In genomic region chr17:35214631-35215273, GRCh38 we compare ENCODE assay signal across 11 cellular contexts. TPM values are rescaled to one million over a fixed set of nuclear protein-coding genes. Genes with fewer than 3 reads are reported as not detected.
A peak's percentile ranks its signal among the peaks of the same experiment; 100 is the strongest.
DNase-seq lines count a peak whose midpoint lies in the region; ATAC-seq and TF ChIP-seq lines count a peak whose summit lies in the region.
"Had no signal": no experiment of that assay in that cellular context is flagged by ENCODE, and none has a peak within 500 bp of the region (broad histone marks: within the 10 kb centered on the region; RNA-seq: fewer than 3 reads in every experiment).

No MANE protein-coding gene starts in this region.

- no peak for TF ChIP-seq CTCF in CD8-positive, alpha-beta T cell (IDR thresholded peaks at IDR 0.05)
- TF ChIP-seq CTCF in OCI-LY3 (IDR thresholded peaks at IDR 0.05; ENCODE audit: low read depth, low read length): no peak

- no peaks in the 10 kb centered on the region for H3K27me3 Mint-ChIP-seq in CD8-positive, alpha-beta T cell (ENCODE audit: low read depth)

- intact Hi-C loops in CD8-positive, alpha-beta T cell (cut with DNase I, micrococcal nuclease): loop anchor here (1.0 to 2.0 kb wide), 6 partner anchors 26 to 373 kb away; partner anchors contain the start of gene AP2B1 (in 1 of the 2)

- H3K4me1 Mint-ChIP-seq in CD8-positive, alpha-beta T cell (ENCODE audit: low read depth): peaks cover 89% of the 10 kb centered on the region

- peak; percentile 50 for ATAC-seq in CD8-positive, alpha-beta T cell
- no peak for ATAC-seq in HG02763 (IDR thresholded peaks at IDR 0.05; ENCODE audit: unreplicated experiment)
- no peak for ATAC-seq in GM18517 (IDR thresholded peaks at IDR 0.05; ENCODE audit: unreplicated experiment)
- no peak for ATAC-seq in GM18505 (IDR thresholded peaks at IDR 0.05; ENCODE audit: unreplicated experiment)

- H3K36me3 ChIP-seq in CD8-positive, alpha-beta T cell (ENCODE audit: insufficient read depth, low read length): no peaks in the 10 kb centered on the region
- H3K36me3 ChIP-seq in OCI-LY3 (replicated peaks; ENCODE audit: low read depth, low read length): no peaks in the 10 kb centered on the region
- H3K36me3 ChIP-seq in skeletal muscle tissue (ENCODE audit: control insufficient read depth in 3 of 3, insufficient read depth in 3 of 3, low read length in 3 of 3): no peaks in the 10 kb centered on the region

- H3K4me2 ChIP-seq in OCI-LY3 (ENCODE audit: low read length): peak overlapping the region; percentile 63
- H3K4me2 ChIP-seq: SK-N-SH had no signal

- CTCF ChIA-PET in CD8-positive, alpha-beta T cell (lab: Charles Lee): interaction anchor here (0.5 to 3.6 kb wide), 11 partner anchors 24 to 320 kb away, joined by 3 to 31 read pairs (median 4); partner anchors contain the start of gene SLFN5

- H3K27ac ChIP-seq in CD8-positive, alpha-beta T cell (ENCODE audit: low read depth, low read length): peak overlapping the region; percentile 77
- peak overlapping the region; percentile 86 for H3K27ac ChIP-seq in OCI-LY3 (ENCODE audit: low read length)
- H3K27ac ChIP-seq in skeletal muscle tissue (ENCODE audit: low read depth, low read length): peak overlapping the region; percentile 62

- POLR2A ChIA-PET in CD8-positive, alpha-beta T cell (lab: Charles Lee): interaction anchor here (0.7 to 6.4 kb wide), 25 partner anchors 9 to 364 kb away, joined by 3 to 145 read pairs (median 5); partner anchors contain the start of genes PEX12, RFFL, SLFN12L and SLFN5

- H3K4me3 Mint-ChIP-seq in CD8-positive, alpha-beta T cell: peak overlapping the region; percentile 67

- no peaks in the 10 kb centered on the region for H3K9me3 Mint-ChIP-seq in CD8-positive, alpha-beta T cell
- H3K9me3 Mint-ChIP-seq: IgD-negative memory B cell had no signal

- no peaks in the 10 kb centered on the region for H3K79me2 ChIP-seq in OCI-LY3 (ENCODE audit: low read length)

- peak overlapping the region; percentile 23; the same call in 1 of the 2 replicates for H2AFZ ChIP-seq in OCI-LY3 (ENCODE audit: low read depth, low read length)

- peak overlapping the region; percentile 42 for H3K4me3 ChIP-seq in CD8-positive, alpha-beta T cell (ENCODE audit: low read depth, low read length)
- H3K4me3 ChIP-seq in OCI-LY3 (ENCODE audit: low read length) (peak overlapping the region; percentile 45), skeletal muscle tissue (ENCODE audit: low read length in 3 of 3) (no peak overlapping the region)

- peaks cover 90% of the 10 kb centered on the region for H3K4me1 ChIP-seq in CD8-positive, alpha-beta T cell (ENCODE audit: insufficient read depth, low read length)
- H3K4me1 ChIP-seq in OCI-LY3 (ENCODE audit: low read length) (peaks cover 47% of the 10 kb centered on the region), skeletal muscle tissue (ENCODE audit: control insufficient read depth in 3 of 3, insufficient read depth in 3 of 3, low read length in 3 of 3) (no peaks in the 10 kb centered on the region)

- H3K36me3 Mint-ChIP-seq in CD8-positive, alpha-beta T cell: no peaks in the 10 kb centered on the region
- H3K36me3 Mint-ChIP-seq: IgD-negative memory B cell had no signal

- H3K27me3 ChIP-seq in CD8-positive, alpha-beta T cell (ENCODE audit: insufficient read depth, low read length): no peaks in the 10 kb centered on the region
- no peaks in the 10 kb centered on the region for H3K27me3 ChIP-seq in OCI-LY3 (ENCODE audit: low read depth, low read length)
- peaks cover 0 to 2% (median 0%) of the 10 kb centered on the region in 3 donors for H3K27me3 ChIP-seq in skeletal muscle tissue (ENCODE audit: control insufficient read depth in 3 of 3, insufficient read depth in 3 of 3, low read length in 3 of 3)

- peak in 6 of 7 experiments; percentile 16 to 74 (median 47) for DNase-seq in CD8-positive, alpha-beta T cell
- DNase-seq in activated effector memory CD4-positive, alpha-beta T cell treated with anti-CD3 and anti-CD28 coated beads, Interleukin-2, amount 50 U/mL, for 16 hours: peak; percentile 73
- no peak for DNase-seq in NCI-H128 (lab: John Stamatoyannopoulos, UW; ENCODE audit: unreplicated experiment)
- DNase-seq: C1 segment of cervical spinal cord, SK-N-SH had no signal

- no peak for TF ChIP-seq POLR2A in GM18505 (IDR thresholded peaks at IDR 0.05; ENCODE audit: borderline replicate concordance, extremely low read depth, insufficient read depth, insufficient read length)

- H3K9me3 ChIP-seq in CD8-positive, alpha-beta T cell (ENCODE audit: low read length): no peaks in the 10 kb centered on the region
- H3K9me3 ChIP-seq in OCI-LY3 (ENCODE audit: insufficient read depth, low read length): no peaks in the 10 kb centered on the region
- no peaks in the 10 kb centered on the region for H3K9me3 ChIP-seq in skeletal muscle tissue (ENCODE audit: control insufficient read depth in 3 of 3, low read length in 3 of 3)
- H3K9me3 ChIP-seq: SK-N-SH had no signal

- peak overlapping the region; percentile 98 for H3K27ac Mint-ChIP-seq in CD8-positive, alpha-beta T cell

- no peaks in the 10 kb centered on the region for H4K20me1 ChIP-seq in OCI-LY3 (ENCODE audit: insufficient read depth, low read length)

- H3K9ac ChIP-seq in OCI-LY3 (ENCODE audit: low read length) (peak overlapping the region; percentile 49; the same call in 1 of the 2 replicates), skeletal muscle tissue (ENCODE audit: low read depth in 1 of 3, low read length in 3 of 3) (no peak overlapping the region)
- H3K9ac ChIP-seq: SK-N-SH had no signal

RNA-seq across cellular contexts. Expression of gene SLC35G3, which starts 20.6 kb away (rescaled TPM):
- total RNA-seq in CD8-positive, alpha-beta T cell: not detected
- not detected for total RNA-seq in skeletal muscle tissue

RNA-seq across cellular contexts. Expression of gene SLFN5, which starts 28.1 kb away (rescaled TPM):
- 10 to 100 TPM; 46.7 to 47.0 TPM for total RNA-seq in CD8-positive, alpha-beta T cell
- 6.3 TPM for total RNA-seq in skeletal muscle tissue

Comparison
In these comparisons a context has a peak if more than half of its experiments do, and no peak if none do; other contexts are left out.
1. H3K4me3 ChIP-seq: peak in CD8-positive, alpha-beta T cell (single experiment) and OCI-LY3 (single experiment); none in skeletal muscle tissue (0 of 3).
2. Peak in every context shown above with its lines, with median percentiles within 50 percentile points of each other: H3K27ac ChIP-seq.